Comparison of ENCODE assay signal across 8 cellular contexts in genomic region chr6:85642774-85643529, GRCh38. TPM values are rescaled to one million over a fixed set of nuclear protein-coding genes. Genes with fewer than 3 reads are reported as not detected.
DNase-seq lines count a peak whose midpoint lies in the region; ATAC-seq and TF ChIP-seq lines count a peak whose summit lies in the region.

Gene SYNCRIP, minus strand, starts transcription at chr6:85642886. Its CDS starts 1,447 bp downstream, at chr6:85641439.

- peak within 1 kb of the TSS; percentile 97 to 100 (median 99) for H3K27ac Mint-ChIP-seq in naive thymus-derived CD4-positive, alpha-beta T cell
- H3K27ac Mint-ChIP-seq in stimulated activated memory B cell treated with anti-CD40 and anti-IgM and Interleukin-4, amounts not matched to agents 10 μg/mL and 1 μg/mL and 100 μg/mL, for 72 hours, result peak within 1 kb of the TSS; percentile 99

- peaks cover 0 to 28% (median 0%) of the 10 kb centered on the region in 3 experiments for H3K36me3 ChIP-seq in naive thymus-derived CD4-positive, alpha-beta T cell (ENCODE audit: control insufficient read depth in 2 of 3, insufficient read depth in 3 of 3, low read length in 3 of 3)

- CTCF ChIA-PET in naive thymus-derived CD4-positive, alpha-beta T cell (lab: Charles Lee), result interaction anchor here (1.1 to 5.3 kb wide), 2 partner anchors 27 to 34 kb away, joined by 5 to 50 read pairs; no protein-coding TSS in a partner anchor

- no peaks in the 10 kb centered on the region for H3K9me3 ChIP-seq in naive thymus-derived CD4-positive, alpha-beta T cell (ENCODE audit: control insufficient read depth in 2 of 3, low read length in 3 of 3)

- peaks cover 6 to 34% (median 26%) of the 10 kb centered on the region in 5 donors for H3K36me3 Mint-ChIP-seq in naive thymus-derived CD4-positive, alpha-beta T cell
- H3K36me3 Mint-ChIP-seq in stimulated activated memory B cell treated with anti-CD40 and anti-IgM and Interleukin-4, amounts not matched to agents 10 μg/mL and 1 μg/mL and 100 μg/mL, for 72 hours, result peaks cover 48% of the 10 kb centered on the region

- H3K27ac ChIP-seq in naive thymus-derived CD4-positive, alpha-beta T cell (ENCODE audit: low read depth, low read length), result peak within 1 kb of the TSS; percentile 99

- peaks cover 0 to under 1% (median 0%) of the 10 kb centered on the region in 5 donors for H3K27me3 Mint-ChIP-seq in naive thymus-derived CD4-positive, alpha-beta T cell
- H3K27me3 Mint-ChIP-seq in stimulated activated memory B cell treated with anti-CD40 and anti-IgM and Interleukin-4, amounts not matched to agents 10 μg/mL and 1 μg/mL and 100 μg/mL, for 72 hours, result no peaks in the 10 kb centered on the region

- H3K4me1 ChIP-seq in naive thymus-derived CD4-positive, alpha-beta T cell (ENCODE audit: control insufficient read depth in 2 of 2, insufficient read depth in 2 of 2, low read length in 2 of 2), result peaks cover 29 to 31% of the 10 kb centered on the region in 2 donors

- DNase-seq in EL, result peak; percentile 99
- DNase-seq in H4 (ENCODE audit: low spot score), result peak; percentile 88
- peak; percentile 83 for DNase-seq in LNCaP clone FGC (ENCODE audit: low read depth)
- DNase-seq in RPMI8226, result peak; percentile 96
- DNase-seq in activated T-helper 1 cell treated with anti-CD3 and anti-CD28 coated beads, Interleukin-2, amount 50 U/mL, for 16 hours (ENCODE audit: low read depth in 1 of 2, low spot score in 1 of 2), result peak; percentile 95 to 99
- DNase-seq in fibroblast of gingiva (ENCODE audit: low read depth), result peak; percentile 99
- DNase-seq in naive thymus-derived CD4-positive, alpha-beta T cell, result peak; percentile 96 to 99 (median 99)

- POLR2A ChIA-PET in naive thymus-derived CD4-positive, alpha-beta T cell (lab: Charles Lee), result interaction anchor here (0.6 to 9.6 kb wide), 12 partner anchors 9 to 1513 kb away, joined by 3 to 593 read pairs (median 4); partner anchors contain the start of genes SNX14 and ZNF292

- TF ChIP-seq CTCF in LNCaP clone FGC (IDR thresholded peaks at IDR 0.05; ENCODE audit: control insufficient read depth, extremely low read depth, insufficient read depth), result no peak

- no peaks in the 10 kb centered on the region for H3K9me3 Mint-ChIP-seq in naive thymus-derived CD4-positive, alpha-beta T cell
- peaks cover under 1% of the 10 kb centered on the region for H3K9me3 Mint-ChIP-seq in stimulated activated memory B cell treated with anti-CD40 and anti-IgM and Interleukin-4, amounts not matched to agents 10 μg/mL and 1 μg/mL and 100 μg/mL, for 72 hours

- intact Hi-C loops in naive thymus-derived CD4-positive, alpha-beta T cell (cut with micrococcal nuclease), result loop anchor here (1.0 to 10.0 kb wide), 10 partner anchors 35 to 1947 kb away; partner anchors contain the start of genes CEP162 (in 2 of the 2), SLC35A1 (in 2 of the 2), CYB5R4 (in 1 of the 2) and NT5E (in 1 of the 2)

- H3K27me3 ChIP-seq in naive thymus-derived CD4-positive, alpha-beta T cell (ENCODE audit: control insufficient read depth in 2 of 2, insufficient read depth in 2 of 2, low read length in 2 of 2), result no peaks in the 10 kb centered on the region

- peak; percentile 91 for ATAC-seq in naive thymus-derived CD4-positive, alpha-beta T cell
- ATAC-seq in stimulated activated memory B cell treated with anti-CD40 and anti-IgM and Interleukin-4, amounts not matched to agents 10 μg/mL and 1 μg/mL and 100 μg/mL, for 72 hours, result peak; percentile 94

- H3K4me3 Mint-ChIP-seq in naive thymus-derived CD4-positive, alpha-beta T cell, result peak within 1 kb of the TSS; percentile 90 to 99 (median 96)
- H3K4me3 Mint-ChIP-seq in stimulated activated memory B cell treated with anti-CD40 and anti-IgM and Interleukin-4, amounts not matched to agents 10 μg/mL and 1 μg/mL and 100 μg/mL, for 72 hours, result peak within 1 kb of the TSS; percentile 84

- H3K4me3 ChIP-seq in LNCaP clone FGC (ENCODE audit: low read depth, low read length), result peak within 1 kb of the TSS; percentile 87
- H3K4me3 ChIP-seq in naive thymus-derived CD4-positive, alpha-beta T cell (ENCODE audit: low read length), result peak within 1 kb of the TSS; percentile 99

- H3K4me1 Mint-ChIP-seq in naive thymus-derived CD4-positive, alpha-beta T cell, result peaks cover 40 to 53% (median 49%) of the 10 kb centered on the region in 7 donors
- peaks cover 49% of the 10 kb centered on the region for H3K4me1 Mint-ChIP-seq in stimulated activated memory B cell treated with anti-CD40 and anti-IgM and Interleukin-4, amounts not matched to agents 10 μg/mL and 1 μg/mL and 100 μg/mL, for 72 hours

RNA-seq across cellular contexts. Expression of gene SYNCRIP, which starts in this region (rescaled TPM):
- 43.6 and 57.2 TPM in 2 replicates for total RNA-seq in H4 (2014; rRNA removed; shearing (Covaris generic))
- total RNA-seq in naive thymus-derived CD4-positive, alpha-beta T cell, result 100 to 1,000 TPM in 1 of 5 experiments, 10 to 100 TPM in 4; 69.8 to 131 (median 82.2) TPM
- 10 to 100 TPM; 71.5 to 84.9 TPM for polyA plus RNA-seq in naive thymus-derived CD4-positive, alpha-beta T cell

Comparison
In these comparisons a context has a peak if more than half of its experiments do, and no peak if none do; other contexts are left out.
1. Peak in every context shown above with its lines: DNase-seq, ATAC-seq, H3K4me3 ChIP-seq and H3K27ac ChIP-seq.